In the genomic region with DNA sequence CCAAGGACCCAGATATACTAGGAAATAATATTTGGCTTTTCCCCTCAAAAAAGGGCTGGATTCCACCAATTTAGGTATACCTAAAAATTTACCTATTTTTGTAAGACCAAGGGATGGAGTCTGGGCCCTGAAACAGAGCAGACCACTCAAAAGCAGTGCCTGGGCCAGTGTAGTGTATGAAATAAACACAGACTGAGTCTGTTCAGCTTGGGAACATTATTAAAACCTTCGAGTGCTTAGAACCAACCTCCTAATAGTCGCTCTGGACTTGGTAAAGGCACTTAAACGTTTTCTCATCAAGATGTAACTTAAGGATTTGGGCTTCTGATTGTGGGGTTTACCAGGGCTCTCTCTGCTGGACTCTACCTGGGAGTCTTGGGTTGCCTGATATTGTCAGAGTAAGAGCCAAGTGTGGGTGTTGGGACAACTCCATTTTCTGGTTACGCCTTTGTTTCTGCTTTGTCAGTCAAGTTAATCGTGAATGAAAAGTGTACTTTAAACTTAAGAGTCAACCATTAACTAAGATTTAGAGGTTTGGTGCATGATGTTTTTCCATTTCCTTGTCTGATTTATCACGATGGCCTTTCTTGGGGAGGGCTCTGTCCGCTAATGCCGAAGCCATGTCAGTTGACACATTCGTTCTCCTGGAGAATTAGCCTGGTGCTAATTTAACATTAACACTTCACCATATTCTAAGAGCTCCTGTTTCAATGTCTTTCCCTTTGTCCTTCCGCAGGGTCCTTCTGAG, we compare ENCODE assay signal across 1 cellular context.
TF ChIP-seq lines count a peak whose summit lies in the region.

No MANE protein-coding gene starts in this region.

TF ChIP-seq in SK-N-SH, 30 proteins besides CTCF, POLR2A, EP300 and RAD21:
- TF ChIP-seq POLR2AphosphoS5 (IDR thresholded peaks at IDR 0.05; ENCODE audit: low read depth, low read length) (no peak), FOSL2 (IDR thresholded peaks at IDR 0.05; ENCODE audit: borderline replicate concordance, low read depth) (no peak), GABPA (IDR thresholded peaks at IDR 0.05; ENCODE audit: low read depth) (no peak), CHD2 (IDR thresholded peaks at IDR 0.05; ENCODE audit: low read length, partially characterized antibody) (no peak), SMC3 (IDR thresholded peaks at IDR 0.05; ENCODE audit: low read depth, low read length) (no peak), NFIC (IDR thresholded peaks at IDR 0.05; ENCODE audit: borderline replicate concordance) (no peak), YY1 (IDR thresholded peaks at IDR 0.05; ENCODE audit: low read depth) (no peak), RCOR1 (IDR thresholded peaks at IDR 0.05; ENCODE audit: low read length) (no peak), PBX3 (IDR thresholded peaks at IDR 0.05) (no peak), EZH2phosphoT487 (IDR thresholded peaks at IDR 0.05; ENCODE audit: borderline replicate concordance, low read depth) (no peak), MXI1 (IDR thresholded peaks at IDR 0.05; ENCODE audit: low read depth, low read length) (no peak), MEF2A (IDR thresholded peaks at IDR 0.05; ENCODE audit: borderline replicate concordance, low read depth) (no peak), REST (IDR thresholded peaks at IDR 0.05; ENCODE audit: low read depth, low read length) (no peak)
- TF ChIP-seq, protein P1, sequence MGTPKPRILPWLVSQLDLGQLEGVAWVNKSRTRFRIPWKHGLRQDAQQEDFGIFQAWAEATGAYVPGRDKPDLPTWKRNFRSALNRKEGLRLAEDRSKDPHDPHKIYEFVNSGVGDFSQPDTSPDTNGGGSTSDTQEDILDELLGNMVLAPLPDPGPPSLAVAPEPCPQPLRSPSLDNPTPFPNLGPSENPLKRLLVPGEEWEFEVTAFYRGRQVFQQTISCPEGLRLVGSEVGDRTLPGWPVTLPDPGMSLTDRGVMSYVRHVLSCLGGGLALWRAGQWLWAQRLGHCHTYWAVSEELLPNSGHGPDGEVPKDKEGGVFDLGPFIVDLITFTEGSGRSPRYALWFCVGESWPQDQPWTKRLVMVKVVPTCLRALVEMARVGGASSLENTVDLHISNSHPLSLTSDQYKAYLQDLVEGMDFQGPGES (IDR thresholded peaks at IDR 0.05; ENCODE audit: low read depth, low read length) = no peak
- TF ChIP-seq, protein P2, sequence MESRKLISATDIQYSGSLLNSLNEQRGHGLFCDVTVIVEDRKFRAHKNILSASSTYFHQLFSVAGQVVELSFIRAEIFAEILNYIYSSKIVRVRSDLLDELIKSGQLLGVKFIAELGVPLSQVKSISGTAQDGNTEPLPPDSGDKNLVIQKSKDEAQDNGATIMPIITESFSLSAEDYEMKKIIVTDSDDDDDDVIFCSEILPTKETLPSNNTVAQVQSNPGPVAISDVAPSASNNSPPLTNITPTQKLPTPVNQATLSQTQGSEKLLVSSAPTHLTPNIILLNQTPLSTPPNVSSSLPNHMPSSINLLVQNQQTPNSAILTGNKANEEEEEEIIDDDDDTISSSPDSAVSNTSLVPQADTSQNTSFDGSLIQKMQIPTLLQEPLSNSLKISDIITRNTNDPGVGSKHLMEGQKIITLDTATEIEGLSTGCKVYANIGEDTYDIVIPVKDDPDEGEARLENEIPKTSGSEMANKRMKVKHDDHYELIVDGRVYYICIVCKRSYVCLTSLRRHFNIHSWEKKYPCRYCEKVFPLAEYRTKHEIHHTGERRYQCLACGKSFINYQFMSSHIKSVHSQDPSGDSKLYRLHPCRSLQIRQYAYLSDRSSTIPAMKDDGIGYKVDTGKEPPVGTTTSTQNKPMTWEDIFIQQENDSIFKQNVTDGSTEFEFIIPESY (IDR thresholded peaks at IDR 0.05; ENCODE audit: borderline replicate concordance, low read depth) = no peak
